ENCODE assay signal across 8 cellular contexts in the genomic region with DNA sequence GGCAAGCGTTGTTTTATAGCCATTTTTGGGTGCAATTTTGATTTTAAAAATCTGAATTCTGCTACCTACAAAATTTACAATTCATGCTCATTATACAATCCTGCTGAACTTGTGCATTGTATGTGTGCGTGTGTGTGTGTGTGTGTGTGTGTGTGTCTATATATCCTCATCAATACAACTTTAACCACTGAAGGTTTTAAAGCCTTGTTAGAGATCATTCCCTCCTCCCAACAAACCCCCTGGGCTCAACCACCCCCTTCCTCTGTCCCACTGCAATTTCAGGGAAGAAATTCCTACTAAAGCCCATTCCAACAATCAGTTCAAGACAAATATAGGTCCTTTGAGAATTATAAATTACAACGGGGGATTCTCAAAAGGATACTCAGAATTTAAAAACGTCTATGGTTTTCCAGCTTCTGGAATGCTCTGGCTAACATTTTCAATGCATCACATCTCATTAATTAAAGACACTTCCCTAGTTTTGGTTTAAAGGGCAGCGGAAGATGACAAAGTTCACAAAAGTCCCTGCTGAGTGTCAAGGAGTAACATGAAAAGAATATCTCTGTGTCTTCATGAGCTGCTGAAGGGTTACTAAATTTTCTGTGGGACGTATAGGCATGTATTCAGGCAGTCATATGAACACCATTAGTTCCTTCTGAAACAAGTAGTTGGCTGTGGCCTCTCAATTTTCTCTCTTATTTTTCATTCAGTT. TPM values are rescaled to one million over a fixed set of nuclear protein-coding genes. Genes with fewer than 3 reads are reported as not detected.
A peak's percentile ranks its signal among the peaks of the same experiment; 100 is the strongest.
DNase-seq lines count a peak whose midpoint lies in the region; ATAC-seq and TF ChIP-seq lines count a peak whose summit lies in the region.

No MANE protein-coding gene starts in this region.

- peak overlapping the region; percentile 81 for H2BK5ac ChIP-seq in mesendoderm (ENCODE audit: low read length)

- TF ChIP-seq CTCF in cardiac fibroblast (IDR thresholded peaks at IDR 0.05; ENCODE audit: low read depth, low read length), result no peak

- H3K4me3 ChIP-seq in ACC112 (ENCODE audit: low read depth, low read length), result peak overlapping the region; percentile 82
- H3K4me3 ChIP-seq in HUES6 (ENCODE audit: low read depth, low read length), result peak overlapping the region; percentile 77
- peak overlapping the region; percentile 55 to 57 for H3K4me3 ChIP-seq in cardiac fibroblast (replicated peaks in 1 of 2; ENCODE audit: low read depth in 2 of 2, low read length in 2 of 2)
- no peak overlapping the region for H3K4me3 ChIP-seq in mesendoderm (ENCODE audit: low read length)

- no peak overlapping the region for H3K4ac ChIP-seq in mesendoderm (ENCODE audit: low read depth, low read length)

- H4K8ac ChIP-seq in mesendoderm (ENCODE audit: low read depth, low read length), result no peak overlapping the region

- no peaks in the 10 kb centered on the region for H3K79me1 ChIP-seq in mesendoderm (ENCODE audit: low read length)

- no peak overlapping the region for H2BK120ac ChIP-seq in mesendoderm (ENCODE audit: low read depth, low read length)

- peak overlapping the region; percentile 82 for H3K56ac ChIP-seq in mesendoderm (ENCODE audit: low read length)

- H3K23ac ChIP-seq in mesendoderm (ENCODE audit: low read length), result no peak overlapping the region

- H3K9me3 ChIP-seq in HUES6 (ENCODE audit: control insufficient read depth, insufficient read depth, low read depth, low read length), result no peaks in the 10 kb centered on the region

- H3K9ac ChIP-seq in HUES6 (ENCODE audit: low read length) (peak overlapping the region; percentile 74), mesendoderm (ENCODE audit: low read length) (peak overlapping the region; percentile 61)

- H2AFZ ChIP-seq in ACC112 (ENCODE audit: low read length, unreplicated experiment), result peak overlapping the region; percentile 87

- H2AK5ac ChIP-seq in mesendoderm (ENCODE audit: low read length), result no peak overlapping the region

- DNase-seq in cardiac fibroblast (ENCODE audit: low read depth in 2 of 2) (no peak), mesendoderm (peak; percentile 30)

- peak overlapping the region; percentile 19 for H3K4me2 ChIP-seq in mesendoderm (ENCODE audit: low read length)

- H4K5ac ChIP-seq in mesendoderm (ENCODE audit: low read length), result peak overlapping the region; percentile 78

- WGBS in mesendoderm (ENCODE audit: extremely low coverage, insufficient coverage, low lambda C conversion rate), result no CpG with 5 or more reads among the region's 6 CpGs

- peak overlapping the region; percentile 32 for H3K27ac ChIP-seq in ACC112 (ENCODE audit: low read depth, low read length)
- peak overlapping the region; percentile 49; the same call in 1 of the 2 replicates for H3K27ac ChIP-seq in HUES6 (ENCODE audit: low read depth, low read length)
- H3K27ac ChIP-seq in mesendoderm (ENCODE audit: low read depth, low read length), result peak overlapping the region; percentile 87

- H3K79me2 ChIP-seq in ACC112 (ENCODE audit: control insufficient read depth, insufficient read depth, low read length, unreplicated experiment) (peaks cover 23% of the 10 kb centered on the region), mesendoderm (ENCODE audit: control insufficient read depth, insufficient read depth, low read length) (peaks cover 4% of the 10 kb centered on the region)

- no peak for ATAC-seq in HG02973 (IDR thresholded peaks at IDR 0.05; ENCODE audit: unreplicated experiment)
- ATAC-seq in HG03565 (IDR thresholded peaks at IDR 0.05; ENCODE audit: unreplicated experiment), result no peak
- no peak for ATAC-seq in HG02884 (IDR thresholded peaks at IDR 0.05; ENCODE audit: unreplicated experiment)
- no peak for ATAC-seq in HG02610 (IDR thresholded peaks at IDR 0.05; ENCODE audit: unreplicated experiment)

- H3K4me1 ChIP-seq in ACC112 (ENCODE audit: control insufficient read depth, insufficient read depth, low read length, unreplicated experiment) (peaks cover 16% of the 10 kb centered on the region), HUES6 (ENCODE audit: control insufficient read depth, insufficient read depth, low read length) (peaks cover 38% of the 10 kb centered on the region), mesendoderm (ENCODE audit: control insufficient read depth, low read depth, low read length) (peaks cover 2% of the 10 kb centered on the region)

- H3K27me3 ChIP-seq in ACC112 (ENCODE audit: insufficient read depth, low read length) (no peaks in the 10 kb centered on the region), HUES6 (ENCODE audit: control insufficient read depth, insufficient read depth, low read length) (no peaks in the 10 kb centered on the region), mesendoderm (ENCODE audit: insufficient read depth, low read length, poor library complexity) (no peaks in the 10 kb centered on the region)

- peak overlapping the region; percentile 76 for H3K18ac ChIP-seq in mesendoderm (ENCODE audit: low read length)

- peak overlapping the region; percentile 76 for H2BK15ac ChIP-seq in mesendoderm (replicated peaks; ENCODE audit: low read depth)

- H3K36me3 ChIP-seq in ACC112 (ENCODE audit: insufficient read depth, low read length) (no peaks in the 10 kb centered on the region), HUES6 (ENCODE audit: control insufficient read depth, insufficient read depth, low read length) (no peaks in the 10 kb centered on the region), mesendoderm (ENCODE audit: control insufficient read depth, insufficient read depth, low read length) (no peaks in the 10 kb centered on the region)

RNA-seq across cellular contexts. Expression of a gene that starts 0.9 kb away (rescaled TPM):
- 22.5 TPM for polyA plus RNA-seq in mesendoderm (2013, experiment 1 of 2)
- 23.7 TPM for polyA plus RNA-seq in mesendoderm (2013, experiment 2 of 2)

Comparison
In these comparisons a context has a peak if more than half of its experiments do, and no peak if none do; other contexts are left out.
1. H3K27ac ChIP-seq: peak in every context shown above with its lines; median percentile 87 in mesendoderm; 49 in HUES6; 32 in ACC112.